8 cellular contexts compared by ENCODE assay signal in genomic region chr13:32538621-32539246, GRCh38. TPM values are rescaled to one million over a fixed set of nuclear protein-coding genes. Genes with fewer than 3 reads are reported as not detected.
DNase-seq lines count a peak whose midpoint lies in the region; ATAC-seq and TF ChIP-seq lines count a peak whose summit lies in the region.

N4BP2L2 (minus strand) TSS chr13:32538795; CDS start chr13:32537027, 1,768 bp downstream.

- H3K4me3 ChIP-seq in spleen, result peak within 1 kb of the TSS; percentile 58 to 87 (median 69)

- intact Hi-C loops in spleen (cut with DNase I; ENCODE audit: low total_unique reads), result no loop called here

- peaks cover 0 to 30% (median 17%) of the 10 kb centered on the region in 6 donors for H3K36me3 ChIP-seq in spleen

- TF ChIP-seq CTCF in AG09319 (IDR thresholded peaks at IDR 0.05; ENCODE audit: low read depth, low read length), result peak; percentile 52
- peak in 8 of 11 experiments; percentile 11 to 51 (median 38) for TF ChIP-seq CTCF in spleen (IDR thresholded peaks at IDR 0.05 in 8 of 11, conservative IDR thresholded peaks at IDR 0.05 in 3 of 11)

- peak; percentile 94 for ATAC-seq in GM19025 (IDR thresholded peaks at IDR 0.05; ENCODE audit: low read depth, unreplicated experiment)
- peak; percentile 96 for ATAC-seq in HG03342 (IDR thresholded peaks at IDR 0.05; ENCODE audit: unreplicated experiment)

- peak within 1 kb of the TSS; percentile 94 to 98 (median 96) for H3K27ac ChIP-seq in spleen

- WGBS in spleen, 5 donors, result 1 to 2% (median 2%) methylated on average over 30 to 32 of the region's 32 CpGs

- no peaks in the 10 kb centered on the region for H3K27me3 ChIP-seq in spleen (replicated peaks in 1 of 7)

- no peaks in the 10 kb centered on the region for H3K9me3 ChIP-seq in spleen

- peak; percentile 96 for DNase-seq in AG09319 (ENCODE audit: extremely low read depth, low read depth)
- peak; percentile 89 for DNase-seq in NCI-H345 treated with DMSO at 0.1 percent for 48 hours (lab: John Stamatoyannopoulos, UW; ENCODE audit: unreplicated experiment)
- peak; percentile 62 to 82 (median 76) for DNase-seq in activated CD4-positive, CD25-positive, alpha-beta regulatory T cell (lab: John Stamatoyannopoulos, UW)
- peak; percentile 91 for DNase-seq in central memory CD4-positive, alpha-beta T cell
- peak; percentile 100 for DNase-seq in inferior parietal cortex (ENCODE audit: extremely low spot score)
- DNase-seq in spleen, result peak; percentile 97

- no peak for TF ChIP-seq POLR2A in spleen (IDR thresholded peaks at IDR 0.05)

- H3K4me1 ChIP-seq in spleen, result peaks cover 35 to 50% (median 45%) of the 10 kb centered on the region in 6 donors

RNA-seq across cellular contexts. Expression of gene N4BP2L2, which starts in this region (rescaled TPM):
- 100 to 1,000 TPM; 166 to 506 (median 198) TPM for total RNA-seq in spleen
- polyA plus RNA-seq in spleen, result 10 to 100 TPM; 49.3 to 72.9 (median 70.3) TPM

Comparison
In these comparisons a context has a peak if more than half of its experiments do, and no peak if none do; other contexts are left out.
1. Peak in every context shown above with its lines: DNase-seq, ATAC-seq, H3K4me3 ChIP-seq and H3K27ac ChIP-seq.